Comparison of ENCODE assay signal across 1 cellular context in genomic region chr12:49019120-49019430, GRCh38.
TF ChIP-seq lines count a peak whose summit lies in the region.

No MANE protein-coding gene starts in this region.

TF ChIP-seq in A549, 52 proteins besides CTCF, POLR2A, EP300 and RAD21 (continued from another document):
- TF ChIP-seq BCL3 (IDR thresholded peaks at IDR 0.05), result no peak
